Comparison of ENCODE assay signal across 12 cellular contexts in the genomic region with DNA sequence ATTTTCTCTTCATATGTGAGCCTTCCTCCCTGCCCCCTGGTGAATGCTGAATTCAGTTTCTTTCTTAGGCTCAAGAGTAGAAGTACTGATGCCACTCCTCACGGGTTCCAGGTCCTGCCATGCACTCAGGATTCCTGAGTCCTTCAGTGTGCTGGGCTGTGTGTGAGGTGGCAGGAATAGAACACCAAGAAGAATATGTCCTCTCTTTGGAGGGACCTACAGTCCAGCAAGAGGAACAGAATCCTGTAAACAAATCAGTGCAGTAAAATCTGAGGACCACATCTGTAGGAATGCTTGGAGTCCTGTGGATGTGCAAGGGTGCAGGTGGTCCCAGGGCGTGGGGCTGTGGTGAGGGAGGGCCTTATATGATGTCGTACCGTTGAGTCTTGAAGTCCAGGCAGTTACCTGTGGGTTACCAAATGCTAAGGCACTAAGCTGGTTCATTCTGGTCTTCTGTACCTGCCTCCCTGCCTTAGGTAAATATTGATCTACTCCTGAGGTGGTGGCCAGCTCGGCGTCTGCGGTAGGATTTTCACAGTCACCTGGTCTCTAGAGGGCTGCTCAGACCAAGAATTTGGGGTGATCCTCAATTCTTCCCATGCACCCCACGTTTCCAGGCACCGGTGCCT. TPM values are rescaled to one million over a fixed set of nuclear protein-coding genes. Genes with fewer than 3 reads are reported as not detected.
A peak's percentile ranks its signal among the peaks of the same experiment; 100 is the strongest.
DNase-seq lines count a peak whose midpoint lies in the region; ATAC-seq, FAIRE-seq and TF ChIP-seq lines count a peak whose summit lies in the region.
"Had no signal": no experiment of that assay in that cellular context is flagged by ENCODE, and none has a peak within 500 bp of the region (broad histone marks: within the 10 kb centered on the region; RNA-seq: fewer than 3 reads in every experiment).

No MANE protein-coding gene starts in this region.

- peaks cover 2% of the 10 kb centered on the region; the same call in 1 of the 2 replicates for H3K23me2 ChIP-seq in H1 (ENCODE audit: low read depth, low read length)

- intact Hi-C loops in heart left ventricle (cut with DNase I): loop anchor here in 1 of 10 donors (5.0 kb wide), 2 partner anchors 45 to 120 kb away; no protein-coding TSS in a partner anchor
- intact Hi-C loops in cardiac septum (cut with DNase I): no loop called here
- intact Hi-C loops in aorta (cut with DNase I): loop anchor here (5.0 kb wide), 3 partner anchors 35 to 120 kb away; no protein-coding TSS in a partner anchor
- intact Hi-C loops in activated naive CD4-positive, alpha-beta T cell treated with anti-CD3 and anti-CD28 coated beads for 36 hours (cut with micrococcal nuclease): no loop called here

- no peak overlapping the region for H3K9ac ChIP-seq in H1 (replicated peaks in 1 of 4; ENCODE audit: extremely low read depth in 1 of 4, low read depth in 3 of 4, low read length in 3 of 4)

- CTCF ChIA-PET in H1 (lab: Charles Lee; ENCODE audit: partially characterized antibody): no interaction called here
- CTCF ChIA-PET in activated naive CD4-positive, alpha-beta T cell treated with anti-CD3 and anti-CD28 coated beads for 36 hours (lab: Charles Lee): no interaction called here

- POLR2A ChIA-PET in H1 (lab: Charles Lee; ENCODE audit: partially characterized antibody): interaction anchor here (0.9 kb wide), 1 partner anchor 10 kb away, joined by 3 read pairs; no protein-coding TSS in a partner anchor

- no peak for TF ChIP-seq RAD21 in H1 (IDR thresholded peaks at IDR 0.05 in 1 of 2, conservative IDR thresholded peaks at IDR 0.05 in 1 of 2; ENCODE audit: low read depth in 2 of 2, low read length in 2 of 2)

- H3K4me3 ChIP-seq in heart left ventricle (no peak overlapping the region), H1 (ENCODE audit: extremely low read depth in 1 of 4, insufficient read depth in 2 of 4, low read depth in 3 of 4, low read length in 4 of 4) (no peak overlapping the region), osteoblast (ENCODE audit: insufficient read depth, low read length) (no peak overlapping the region), aorta (ENCODE audit: low read length in 2 of 2) (no peak overlapping the region)

- FAIRE-seq in H1 (lab: Jason Lieb, UNC): no peak

- peaks cover 42% of the 10 kb centered on the region for H3K27me3 Mint-ChIP-seq in activated naive CD4-positive, alpha-beta T cell treated with anti-CD3 and anti-CD28 coated beads for 36 hours (ENCODE audit: low read depth)

- H3K27ac Mint-ChIP-seq in activated naive CD4-positive, alpha-beta T cell treated with anti-CD3 and anti-CD28 coated beads for 36 hours: no peak overlapping the region
- H3K27ac Mint-ChIP-seq: activated CD4-positive, alpha-beta memory T cell treated with anti-CD3 and anti-CD28 coated beads, Interleukin-2, amount 10 ng/mL, durations not matched to agents 7 days and 5 days; activated naive CD8-positive, alpha-beta T cell had no signal

- H2AK5ac ChIP-seq in H1 (ENCODE audit: low read depth, low read length): 0 out of 2 replicates have a peak overlapping the region, but pooled peaks have one; percentile 9

- 84 to 93% (median 90%) methylated on average over 9 of the region's 9 CpGs for WGBS in heart left ventricle, 4 donors
- WGBS in H1 (ENCODE audit: extremely low coverage in 1 of 2, insufficient coverage in 1 of 2, insufficient read length in 1 of 2, insufficient replicate concordance in 2 of 2, low coverage in 1 of 2, low lambda C conversion rate in 2 of 2, missing lambda C conversion rate in 1 of 2), 2 experiments: 89% methylated on average over 9 of the region's 9 CpGs; no CpG with 5 or more reads in 1 of the 2 experiments
- 61 to 62% methylated on average over 9 of the region's 9 CpGs for WGBS in aorta, 2 donors

- no peak for TF ChIP-seq CTCF in heart left ventricle (IDR thresholded peaks at IDR 0.05)
- no peak for TF ChIP-seq CTCF in H1 (IDR thresholded peaks at IDR 0.05; ENCODE audit: control extremely low read depth in 1 of 3, insufficient read depth in 1 of 3, low read depth in 1 of 3, low read length in 3 of 3)
- no peak for TF ChIP-seq CTCF in osteoblast (IDR thresholded peaks at IDR 0.05; ENCODE audit: extremely low read depth, low read depth, low read length)

- H3K27ac ChIP-seq in heart left ventricle (peak overlapping the region; percentile 31 to 80 (median 64)), H1 (ENCODE audit: low read depth, low read length) (no peak overlapping the region), osteoblast (ENCODE audit: low read depth, low read length) (peak overlapping the region; percentile 63), aorta (ENCODE audit: low read depth in 1 of 2, low read length in 2 of 2) (peak overlapping the region; percentile 53 to 94)

- peaks cover 0 to 2% (median 0%) of the 10 kb centered on the region in 9 donors for H3K36me3 ChIP-seq in heart left ventricle
- H3K36me3 ChIP-seq in H1 (ENCODE audit: control insufficient read depth in 2 of 4, insufficient read depth in 4 of 4, low read length in 3 of 4): no peaks in the 10 kb centered on the region
- peaks cover 14% of the 10 kb centered on the region for H3K36me3 ChIP-seq in osteoblast (ENCODE audit: insufficient read depth, low read length)
- H3K36me3 ChIP-seq in aorta (ENCODE audit: control insufficient read depth in 1 of 2, insufficient read depth in 2 of 2, low read length in 1 of 2): no peaks in the 10 kb centered on the region

- no peak overlapping the region for H4K5ac ChIP-seq in H1 (ENCODE audit: insufficient read length, low read depth, low read length)

- no peak overlapping the region for H2BK20ac ChIP-seq in H1 (ENCODE audit: low read length)

- H3K79me2 ChIP-seq in H1 (ENCODE audit: control insufficient read depth in 1 of 2, insufficient read depth in 2 of 2, low read length in 2 of 2): peaks cover 0 to 52% of the 10 kb centered on the region in 2 experiments; a peak in 2 of 4 replicates
- H3K79me2 ChIP-seq in osteoblast (ENCODE audit: insufficient read depth, low read length): peaks cover 96% of the 10 kb centered on the region

- H3K14ac ChIP-seq in H1 (ENCODE audit: insufficient read length): no peak overlapping the region

- H4K20me1 ChIP-seq in H1 (replicated peaks in 1 of 2; ENCODE audit: control insufficient read depth in 1 of 2, insufficient read depth in 2 of 2, low read length in 2 of 2) (peaks cover 32% of the 10 kb centered on the region in 2 experiments), osteoblast (ENCODE audit: insufficient read depth, low read length) (peaks cover 24% of the 10 kb centered on the region)

- TF ChIP-seq POLR2A in heart left ventricle (IDR thresholded peaks at IDR 0.05): no peak
- no peak for TF ChIP-seq POLR2A in H1 (IDR thresholded peaks at IDR 0.05; ENCODE audit: control extremely low read depth in 1 of 2, low read depth in 2 of 2, low read length in 2 of 2)

- no peak overlapping the region for H2BK5ac ChIP-seq in H1 (ENCODE audit: low read depth, low read length)

- H3K4me3 Mint-ChIP-seq in activated naive CD4-positive, alpha-beta T cell treated with anti-CD3 and anti-CD28 coated beads for 36 hours: no peak overlapping the region
- H3K4me3 Mint-ChIP-seq: activated CD4-positive, alpha-beta memory T cell treated with anti-CD3 and anti-CD28 coated beads, Interleukin-2, amount 10 ng/mL, durations not matched to agents 7 days and 5 days; activated naive CD8-positive, alpha-beta T cell had no signal

- ATAC-seq in heart left ventricle: peak in 1 of 4 donors; percentile 7
- peak; percentile 5 for ATAC-seq in aorta (ENCODE audit: low FRiP score)
- ATAC-seq: stimulated activated naive CD8-positive, alpha-beta T cell treated with anti-CD3 and anti-CD28 coated beads, Interleukin-15, Interleukin-2, amounts not matched to agents 100 U/mL and 50 U/mL, for 24 hours had no signal

- DNase-seq in heart left ventricle (no peak), cardiac septum (ENCODE audit: low spot score) (no peak), H1 (ENCODE audit: low read depth in 1 of 2, low spot score in 2 of 2) (peak in 1 of 2 experiments; percentile 33), osteoblast (ENCODE audit: insufficient read length, low spot score, missing footprints) (no peak), aorta (no peak), HK-2 (ENCODE audit: unreplicated experiment) (no peak)
- no peak for DNase-seq in activated naive CD4-positive, alpha-beta T cell treated with anti-CD3 and anti-CD28 coated beads for 36 hours
- no peak for DNase-seq in activated naive CD4-positive, alpha-beta T cell treated with Interleukin-2 at 50 U/mL for 16 hours
- DNase-seq: activated CD4-positive, alpha-beta memory T cell treated with anti-CD3 and anti-CD28 coated beads, Interleukin-2, amount 10 ng/mL, durations not matched to agents 7 days and 5 days; NCI-H1092 treated with DMSO at 0.1 percent for 48 hours; stimulated activated naive CD8-positive, alpha-beta T cell treated with anti-CD3 and anti-CD28 coated beads, Interleukin-15, Interleukin-2, amounts not matched to agents 100 U/mL and 50 U/mL, for 24 hours had no signal

- H3K4me1 ChIP-seq in heart left ventricle (peaks cover 0 to 73% (median 49%) of the 10 kb centered on the region in 12 donors), H1 (replicated peaks in 1 of 4; ENCODE audit: control insufficient read depth in 3 of 4, insufficient read depth in 4 of 4, low read length in 3 of 4) (peaks cover 0 to 5% (median 3%) of the 10 kb centered on the region in 4 experiments; a peak in 4 of 7 replicates), osteoblast (ENCODE audit: insufficient read depth, low read length) (peaks cover 40% of the 10 kb centered on the region), aorta (ENCODE audit: control insufficient read depth in 1 of 2, insufficient read depth in 2 of 2, low read length in 2 of 2) (peaks cover 3 to 14% of the 10 kb centered on the region in 2 donors)

- H3K9me3 Mint-ChIP-seq in activated naive CD4-positive, alpha-beta T cell treated with anti-CD3 and anti-CD28 coated beads for 36 hours: no peaks in the 10 kb centered on the region
- H3K9me3 Mint-ChIP-seq: activated CD4-positive, alpha-beta memory T cell treated with anti-CD3 and anti-CD28 coated beads, Interleukin-2, amount 10 ng/mL, durations not matched to agents 7 days and 5 days had no signal

- H3K79me1 ChIP-seq in H1 (ENCODE audit: low read depth, low read length): peaks cover 8% of the 10 kb centered on the region

- peaks cover 8% of the 10 kb centered on the region for H3K4me1 Mint-ChIP-seq in activated naive CD4-positive, alpha-beta T cell treated with anti-CD3 and anti-CD28 coated beads for 36 hours (ENCODE audit: low read depth)

- H2AFZ ChIP-seq in H1 (ENCODE audit: low read length) (no peak overlapping the region), osteoblast (ENCODE audit: low read length) (no peak overlapping the region)

- H2BK15ac ChIP-seq in H1 (ENCODE audit: low read length): no peak overlapping the region

- H4K91ac ChIP-seq in H1 (replicated peaks; ENCODE audit: insufficient read length, low read length): no peak overlapping the region

- H3K23ac ChIP-seq in H1 (ENCODE audit: insufficient read length): no peak overlapping the region

- H3K27me3 ChIP-seq in heart left ventricle (peaks cover 0 to 10% (median 0%) of the 10 kb centered on the region in 9 donors), H1 (replicated peaks in 1 of 4; ENCODE audit: control insufficient read depth in 3 of 4, extremely low read depth in 1 of 4, insufficient read depth in 3 of 4, low read length in 3 of 4) (peaks cover 0 to 6% (median 3%) of the 10 kb centered on the region in 4 experiments; a peak in 4 of 7 replicates), osteoblast (ENCODE audit: insufficient read depth, low read length) (no peaks in the 10 kb centered on the region), aorta (ENCODE audit: control insufficient read depth in 1 of 2, insufficient read depth in 2 of 2, low read length in 1 of 2) (no peaks in the 10 kb centered on the region)

- H3K4me2 ChIP-seq in H1 (ENCODE audit: insufficient read depth in 1 of 2, low read depth in 2 of 2, low read length in 2 of 2) (no peak overlapping the region), osteoblast (ENCODE audit: insufficient read depth, low read length) (no peak overlapping the region)

- no peaks in the 10 kb centered on the region for H3K36me3 Mint-ChIP-seq in activated naive CD4-positive, alpha-beta T cell treated with anti-CD3 and anti-CD28 coated beads for 36 hours (ENCODE audit: low read depth)
- H3K36me3 Mint-ChIP-seq: activated naive CD8-positive, alpha-beta T cell had no signal

- no peak overlapping the region for H2BK12ac ChIP-seq in H1 (ENCODE audit: low read depth, low read length)

- no peak overlapping the region for H3K56ac ChIP-seq in H1 (replicated peaks; ENCODE audit: insufficient read length, low read depth, low read length)

- no peak overlapping the region for H4K8ac ChIP-seq in H1 (ENCODE audit: extremely low read depth, insufficient read depth, low read length)

- H2BK120ac ChIP-seq in H1 (replicated peaks; ENCODE audit: low read depth, low read length): no peak overlapping the region

- no peak overlapping the region for H3K18ac ChIP-seq in H1 (ENCODE audit: extremely low read depth, low read length)

- H3K4ac ChIP-seq in H1 (replicated peaks; ENCODE audit: insufficient read length, low read depth, low read length): no peak overlapping the region

- H3K9me3 ChIP-seq in heart left ventricle (no peaks in the 10 kb centered on the region), H1 (ENCODE audit: insufficient read depth in 2 of 2, low read depth in 1 of 2, low read length in 1 of 2) (no peaks in the 10 kb centered on the region), osteoblast (ENCODE audit: low read depth, low read length) (no peaks in the 10 kb centered on the region), aorta (ENCODE audit: control insufficient read depth, low read length) (no peaks in the 10 kb centered on the region)

- no peak for TF ChIP-seq EP300 in H1 (IDR thresholded peaks at IDR 0.05; ENCODE audit: borderline replicate concordance in 1 of 2, low read depth in 2 of 2, low read length in 2 of 2)

RNA-seq across cellular contexts. Expression of a gene that starts 5.5 kb away (rescaled TPM):
- total RNA-seq in heart left ventricle: 10 to 100 TPM in 7 of 9 donors, 1 to 10 TPM in 2; 7.4 to 17.0 (median 12.9) TPM
- polyA plus RNA-seq in heart left ventricle: 1 to 10 TPM; 6.7 to 8.0 TPM
- total RNA-seq in cardiac septum: 11.8 TPM
- total RNA-seq in H1 (2021; fragmentation: NEBNext Ultra II Directional; extraction: Animal tissue kit (Norgen Biotek cat#: 25700)): 16.6 and 18.7 TPM in 2 replicates
- polyA plus RNA-seq in H1 (2011; rRNA removed): 8.6 and 10.2 TPM in 2 replicates
- polyA plus RNA-seq in H1 (2011; cell fraction: cytosol; rRNA removed): 9.5 TPM
- 10.5 TPM for polyA plus RNA-seq in H1 (2011; cell fraction: nucleus; rRNA removed)
- 9.0 to 13.2 TPM (median 10.2 TPM) in 4 replicates for polyA plus RNA-seq in H1 (2012, experiment 1 of 2)
- polyA plus RNA-seq in H1 (2012, experiment 2 of 2): 0.70 TPM
- 10.7 TPM for polyA plus RNA-seq in H1 (2013, experiment 1 of 2)
- 11.2 TPM for polyA plus RNA-seq in H1 (2013, experiment 2 of 2)
- 15.3 and 16.8 TPM in 2 replicates for polyA minus RNA-seq in H1 (2011; rRNA and poly(A)+ RNA removed)
- 8.6 TPM for polyA minus RNA-seq in H1 (2011; cell fraction: cytosol; rRNA and poly(A)+ RNA removed)
- 19.0 TPM for polyA minus RNA-seq in H1 (2011; cell fraction: nucleus; rRNA and poly(A)+ RNA removed)
- 56.0 and 66.2 TPM in 2 replicates for total RNA-seq in osteoblast
- 10 to 100 TPM; 55.2 to 72.4 TPM for total RNA-seq in aorta
- 10 to 100 TPM; 16.7 to 42.4 TPM for polyA plus RNA-seq in aorta
- under 1 TPM; 0.14 to 0.15 TPM for total RNA-seq in activated naive CD4-positive, alpha-beta T cell treated with anti-CD3 and anti-CD28 coated beads for 36 hours

Comparison
In these comparisons a context has a peak if more than half of its experiments do, and no peak if none do; other contexts are left out.
1. RNA of a gene that starts 5.5 kb away (total RNA-seq): 55.2 to 72.4 TPM in aorta, 56.0 to 66.2 TPM in osteoblast, 16.6 to 18.7 TPM in H1, 7.4 to 17.0 TPM in heart left ventricle and 11.8 TPM in cardiac septum (single experiment); 0.14 to 0.15 TPM in activated naive CD4-positive, alpha-beta T cell treated with anti-CD3 and anti-CD28 coated beads for 36 hours; every median in the first group is over 4 times any median in the second.
2. intact Hi-C loops: an anchor here in aorta (5.0 kb wide); none called in cardiac septum and activated naive CD4-positive, alpha-beta T cell treated with anti-CD3 and anti-CD28 coated beads for 36 hours.